18 cellular contexts compared by ENCODE assay signal in the genomic region with DNA sequence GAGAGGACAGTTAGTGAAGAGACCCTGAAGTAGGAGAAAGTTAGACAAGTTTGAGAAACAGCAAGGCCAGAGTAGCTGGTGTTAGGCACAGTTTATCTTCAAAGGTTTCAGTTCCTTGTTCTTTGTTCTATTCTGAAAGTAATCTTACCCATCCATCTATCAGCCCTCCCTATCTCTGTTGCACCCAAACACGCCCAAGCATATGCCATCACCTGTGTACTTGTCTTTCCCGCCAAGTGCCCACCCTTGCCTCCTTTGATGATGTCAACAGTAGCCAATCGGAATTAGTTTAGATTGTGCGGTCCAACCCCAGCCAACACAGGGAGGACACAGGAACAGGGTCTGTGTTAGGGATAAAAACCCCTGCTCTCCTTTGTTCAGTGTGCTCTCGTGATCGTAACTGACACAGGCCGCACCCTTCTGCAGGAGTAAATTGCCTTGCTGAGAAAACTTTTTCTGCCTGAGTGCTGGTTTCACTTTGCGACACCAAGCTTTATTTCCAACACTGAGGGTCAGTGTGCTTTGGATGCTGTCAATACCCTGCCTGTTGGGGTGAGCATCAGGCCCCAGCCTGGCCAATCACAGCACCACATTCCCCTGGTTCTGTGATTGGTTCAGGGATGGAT. TPM values are rescaled to one million over a fixed set of nuclear protein-coding genes. Genes with fewer than 3 reads are reported as not detected.
DNase-seq lines count a peak whose midpoint lies in the region; ATAC-seq, FAIRE-seq and TF ChIP-seq lines count a peak whose summit lies in the region.
"Had no signal": no experiment of that assay in that cellular context is flagged by ENCODE, and none has a peak within 500 bp of the region (broad histone marks: within the 10 kb centered on the region; RNA-seq: fewer than 3 reads in every experiment).

No MANE protein-coding gene starts in this region.

- H3K79me2 ChIP-seq in MM.1S (ENCODE audit: low read length) = no peaks in the 10 kb centered on the region

- H3F3A ChIP-seq in MM.1S (ENCODE audit: insufficient read depth, low read length) = peaks cover 13% of the 10 kb centered on the region; the same call in 1 of the 2 replicates

- intact Hi-C loops in body of pancreas (cut with DNase I) = no loop called here

- H3K9me2 ChIP-seq in MM.1S (replicated peaks; ENCODE audit: insufficient read depth, low read length) = no peaks in the 10 kb centered on the region
- H3K9me2 ChIP-seq: SK-N-SH had no signal

- H3K4me3 ChIP-seq in MM.1S (ENCODE audit: low read length) = no peak overlapping the region
- no peak overlapping the region for H3K4me3 ChIP-seq in body of pancreas
- H3K4me3 ChIP-seq: upper lobe of right lung had no signal

- H3K9me3 ChIP-seq in MM.1S (replicated peaks; ENCODE audit: insufficient read depth, low read length) (no peaks in the 10 kb centered on the region), body of pancreas (peaks cover 0 to 5% (median 0%) of the 10 kb centered on the region in 3 donors)
- H3K9me3 ChIP-seq: SK-N-SH, upper lobe of right lung had no signal

- H3K27me3 Mint-ChIP-seq in immature natural killer cell (ENCODE audit: low read depth in 3 of 3) = peaks cover 4 to 8% (median 7%) of the 10 kb centered on the region in 3 donors

- FAIRE-seq in GM12891 (lab: Jason Lieb, UNC) = peak; percentile 93
- FAIRE-seq in GM19239 (lab: Jason Lieb, UNC) = peak; percentile 76
- FAIRE-seq: islet of Langerhans had no signal

- H3K36me3 Mint-ChIP-seq in immature natural killer cell = peaks cover 7 to 17% (median 9%) of the 10 kb centered on the region in 3 donors

- no peak for TF ChIP-seq CTCF in MM.1S (IDR thresholded peaks at IDR 0.05; ENCODE audit: low read length)
- TF ChIP-seq CTCF in body of pancreas (IDR thresholded peaks at IDR 0.05) = no peak
- TF ChIP-seq CTCF in GM10266 (IDR thresholded peaks at IDR 0.05; ENCODE audit: control insufficient read depth, insufficient read depth, low read depth, missing control alignments) = no peak

- no peak overlapping the region for H3K9ac ChIP-seq in MM.1S (ENCODE audit: low read length)
- H3K9ac ChIP-seq: SK-N-SH had no signal

- peaks cover 2 to 11% (median 8%) of the 10 kb centered on the region in 6 donors for H3K9me3 Mint-ChIP-seq in immature natural killer cell

- H2AFZ ChIP-seq in MM.1S (ENCODE audit: low read length) = no peak overlapping the region

- no peak for ATAC-seq in body of pancreas
- ATAC-seq: sciatic nerve; stimulated activated effector memory CD8-positive, alpha-beta T cell treated with anti-CD3 and anti-CD28 coated beads, Interleukin-12 subunit alpha, Interleukin-12 subunit beta, amount 100 ng/mL, for 72 hours; upper lobe of right lung had no signal

- no peak overlapping the region for H3K4me2 ChIP-seq in MM.1S (ENCODE audit: low read depth, low read length)
- H3K4me2 ChIP-seq: SK-N-SH had no signal

- no peak for TF ChIP-seq POLR2A in GM12891 (IDR thresholded peaks at IDR 0.05; ENCODE audit: low read depth, low read length)
- TF ChIP-seq POLR2A in body of pancreas (IDR thresholded peaks at IDR 0.05) = no peak

- H3K36me3 ChIP-seq in MM.1S (replicated peaks; ENCODE audit: insufficient read depth, low read length) (no peaks in the 10 kb centered on the region), body of pancreas (replicated peaks in 1 of 2; ENCODE audit: insufficient read depth in 1 of 2, low read depth in 2 of 2) (no peaks in the 10 kb centered on the region)
- H3K36me3 ChIP-seq: BE2C, upper lobe of right lung had no signal

- 94% methylated on average over 8 of the region's 8 CpGs for WGBS in body of pancreas, 2 donors

- H4K20me1 ChIP-seq in MM.1S (ENCODE audit: insufficient read depth, low read length) = no peaks in the 10 kb centered on the region

- no peak overlapping the region for H3K4me3 Mint-ChIP-seq in immature natural killer cell
- H3K4me3 Mint-ChIP-seq: stimulated activated effector memory CD8-positive, alpha-beta T cell treated with anti-CD3 and anti-CD28 coated beads, Interleukin-12 subunit alpha, Interleukin-12 subunit beta, amount 100 ng/mL, for 72 hours had no signal

- DNase-seq in GM12891 (ENCODE audit: insufficient read length, low spot score) (no peak), GM19239 (ENCODE audit: insufficient read length, low spot score) (peak; percentile 40), MM.1S (peak; percentile 20), body of pancreas (no peak), immature natural killer cell (no peak), kidney tubule cell (ENCODE audit: low spot score) (no peak), GM10266 (ENCODE audit: extremely low spot score) (no peak)
- DNase-seq: activated CD8-positive, alpha-beta memory T cell treated with anti-CD3 and anti-CD28 coated beads, Interleukin-2, amount 50 U/mL, for 4 hours; activated naive CD4-positive, alpha-beta T cell; BE2C; dermis blood vessel endothelial cell; glutamatergic neuron; SK-N-SH; upper lobe of right lung had no signal

- H3K27ac Mint-ChIP-seq in immature natural killer cell = peak overlapping the region in 2 of 6 donors; percentile 28 to 58

- H3K27me3 ChIP-seq in MM.1S (replicated peaks; ENCODE audit: insufficient read depth, low read length) = no peaks in the 10 kb centered on the region
- H3K27me3 ChIP-seq in body of pancreas = no peaks in the 10 kb centered on the region
- H3K27me3 ChIP-seq: BE2C, upper lobe of right lung had no signal

- H3K27ac ChIP-seq in MM.1S (ENCODE audit: low read length) = peak overlapping the region; percentile 21; the same call in 1 of the 2 replicates
- peak overlapping the region in 3 of 4 donors; percentile 61 to 65 (median 63) for H3K27ac ChIP-seq in body of pancreas
- H3K27ac ChIP-seq: upper lobe of right lung had no signal

- H3K4me1 Mint-ChIP-seq in immature natural killer cell = peaks cover 23 to 38% of the 10 kb centered on the region in 2 donors

- H3K4me1 ChIP-seq in MM.1S (ENCODE audit: low read length) (peaks cover 18% of the 10 kb centered on the region), body of pancreas (peaks cover 32% of the 10 kb centered on the region)

TF ChIP-seq in GM12891, 5 proteins besides CTCF, POLR2A, EP300 and RAD21:
- TF ChIP-seq POLR2AphosphoS5 (IDR thresholded peaks at IDR 0.05; ENCODE audit: low read depth, low read length) = no peak
- TF ChIP-seq POU2F2 (IDR thresholded peaks at IDR 0.05; ENCODE audit: low read depth, low read length) = 0 out of 2 replicates have a peak, but pooled peaks have one; percentile 27
- TF ChIP-seq TAF1 (IDR thresholded peaks at IDR 0.05; ENCODE audit: low read depth, low read length) = no peak
- peak; percentile 97 for TF ChIP-seq SPI1 (IDR thresholded peaks at IDR 0.05; ENCODE audit: low read depth, low read length)
TF ChIP-seq in GM12891: peak in this region for 2.

RNA-seq across cellular contexts. Expression of gene TMEM229B, which starts 4.7 kb away (rescaled TPM):
- polyA plus RNA-seq in GM12891 (2012; ENCODE audit: low read depth, missing spikeins) = 0.85 TPM
- total RNA-seq in body of pancreas = 1 to 10 TPM; 2.0 to 4.4 TPM
- 10 to 100 TPM; 28.0 to 67.1 (median 35.8) TPM for polyA plus RNA-seq in immature natural killer cell

RNA-seq across cellular contexts. Expression of gene PLEKHH1, which starts 39.9 kb away (rescaled TPM):
- 0.69 TPM for polyA plus RNA-seq in GM12891 (2012; ENCODE audit: low read depth, missing spikeins)
- 10 to 100 TPM; 32.7 to 54.7 TPM for total RNA-seq in body of pancreas
- polyA plus RNA-seq in immature natural killer cell = under 1 TPM in 1 of 3 donors, not detected in 2; 0.22 TPM
- total RNA-seq: mononuclear cell had no signal

Comparison
In these comparisons a context has a peak if more than half of its experiments do, and no peak if none do; other contexts are left out.
1. DNase-seq: peak in GM19239 (single experiment) and MM.1S (single experiment); none in GM12891 (single experiment), body of pancreas (0 of 4), immature natural killer cell (0 of 3), kidney tubule cell (single experiment) and GM10266 (single experiment).